8 cellular contexts compared by ENCODE assay signal in genomic region chr7:6826151-6826550, GRCh38. TPM values are rescaled to one million over a fixed set of nuclear protein-coding genes. Genes with fewer than 3 reads are reported as not detected.
A peak's percentile ranks its signal among the peaks of the same experiment; 100 is the strongest.
DNase-seq lines count a peak whose midpoint lies in the region; ATAC-seq and TF ChIP-seq lines count a peak whose summit lies in the region.
"Not testable (repeated sequence)": the region's sequence is repeated elsewhere in the genome, so short reads cannot be mapped to it uniquely, and the experiment has no call there.

Gene CCZ1B, minus strand, starts transcription at chr7:6826275. Its CDS starts 78 bp downstream, at chr7:6826197.

- H3K27me3 ChIP-seq in effector memory CD4-positive, alpha-beta T cell (replicated peaks; ENCODE audit: control insufficient read depth, insufficient read depth, low read length, poor library complexity, severe bottlenecking), result not testable (repeated sequence)

- H3K4me1 ChIP-seq in effector memory CD4-positive, alpha-beta T cell (ENCODE audit: control insufficient read depth, insufficient read depth, low read length, poor library complexity, severe bottlenecking), result not testable (repeated sequence)

- peaks cover 28% of the 10 kb centered on the region for H3K27me3 Mint-ChIP-seq in mesothelial cell of epicardium (ENCODE audit: low read depth)

- H3K9me3 Mint-ChIP-seq in mesothelial cell of epicardium, result not testable (repeated sequence)

- peak; percentile 98 for ATAC-seq in GM21367 (IDR thresholded peaks at IDR 0.05; ENCODE audit: unreplicated experiment)

- H3K27ac Mint-ChIP-seq in mesothelial cell of epicardium, result peak within 1 kb of the TSS; percentile 98

- DNase-seq in COR-L47 (lab: John Stamatoyannopoulos, UW), result peak; percentile 74
- DNase-seq in HT-29 (ENCODE audit: low spot score), result peak; percentile 85
- peak; percentile 69 for DNase-seq in NOMO-1 treated with dmso at 0.1 percent for 144 hours (lab: John Stamatoyannopoulos, UW; ENCODE audit: unreplicated experiment)
- DNase-seq in activated CD8-positive, alpha-beta memory T cell treated with anti-CD3 and anti-CD28 coated beads for 4 hours (ENCODE audit: low read depth in 2 of 2), result peak; percentile 72 to 78
- DNase-seq in effector memory CD4-positive, alpha-beta T cell, result peak; percentile 76 to 81 (median 77)
- peak; percentile 41 to 79 for DNase-seq in mesothelial cell of epicardium (ENCODE audit: low spot score in 2 of 2, unreplicated experiment in 2 of 2)
- DNase-seq in stimulated activated CD8-positive, alpha-beta memory T cell treated with anti-CD3 and anti-CD28 coated beads, Interleukin-12 subunit alpha, Interleukin-12 subunit beta, amount 100 ng/mL, for 4 hours (ENCODE audit: low read depth), result peak; percentile 81

- peak within 1 kb of the TSS; percentile 48 for H3K27ac ChIP-seq in effector memory CD4-positive, alpha-beta T cell (ENCODE audit: insufficient read depth, low read length, poor library complexity, severe bottlenecking)

- peak within 1 kb of the TSS; percentile 93 for H3K4me3 Mint-ChIP-seq in mesothelial cell of epicardium

- not testable (repeated sequence) for H3K36me3 ChIP-seq in effector memory CD4-positive, alpha-beta T cell (ENCODE audit: control insufficient read depth, insufficient read depth, low read length)

- peak within 1 kb of the TSS; percentile 49 for H3K4me3 ChIP-seq in effector memory CD4-positive, alpha-beta T cell (ENCODE audit: insufficient read depth, low read depth, low read length, poor library complexity, severe bottlenecking)

- not testable (repeated sequence) for H3K4me1 Mint-ChIP-seq in mesothelial cell of epicardium

- H3K9me3 ChIP-seq in effector memory CD4-positive, alpha-beta T cell (ENCODE audit: control insufficient read depth, low read length), result not testable (repeated sequence)

- not testable (repeated sequence) for TF ChIP-seq CTCF in mesothelial cell of epicardium (IDR thresholded peaks at IDR 0.05; ENCODE audit: unreplicated experiment)

- H3K36me3 Mint-ChIP-seq in mesothelial cell of epicardium, result not testable (repeated sequence)

RNA-seq across cellular contexts. Expression of gene CCZ1B, which starts in this region (rescaled TPM):
- total RNA-seq in HT-29 (2014; rRNA removed; shearing (Covaris generic)), result 29.8 and 31.7 TPM in 2 replicates
- total RNA-seq in mesothelial cell of epicardium, result 64.1 to 76.5 TPM (median 68.1 TPM) in 3 replicates

Comparison
In these comparisons a context has a peak if more than half of its experiments do, and no peak if none do; other contexts are left out.
1. Peak in every context shown above with its lines: DNase-seq, ATAC-seq, H3K4me3 ChIP-seq and H3K27ac ChIP-seq.